In the genomic region with DNA sequence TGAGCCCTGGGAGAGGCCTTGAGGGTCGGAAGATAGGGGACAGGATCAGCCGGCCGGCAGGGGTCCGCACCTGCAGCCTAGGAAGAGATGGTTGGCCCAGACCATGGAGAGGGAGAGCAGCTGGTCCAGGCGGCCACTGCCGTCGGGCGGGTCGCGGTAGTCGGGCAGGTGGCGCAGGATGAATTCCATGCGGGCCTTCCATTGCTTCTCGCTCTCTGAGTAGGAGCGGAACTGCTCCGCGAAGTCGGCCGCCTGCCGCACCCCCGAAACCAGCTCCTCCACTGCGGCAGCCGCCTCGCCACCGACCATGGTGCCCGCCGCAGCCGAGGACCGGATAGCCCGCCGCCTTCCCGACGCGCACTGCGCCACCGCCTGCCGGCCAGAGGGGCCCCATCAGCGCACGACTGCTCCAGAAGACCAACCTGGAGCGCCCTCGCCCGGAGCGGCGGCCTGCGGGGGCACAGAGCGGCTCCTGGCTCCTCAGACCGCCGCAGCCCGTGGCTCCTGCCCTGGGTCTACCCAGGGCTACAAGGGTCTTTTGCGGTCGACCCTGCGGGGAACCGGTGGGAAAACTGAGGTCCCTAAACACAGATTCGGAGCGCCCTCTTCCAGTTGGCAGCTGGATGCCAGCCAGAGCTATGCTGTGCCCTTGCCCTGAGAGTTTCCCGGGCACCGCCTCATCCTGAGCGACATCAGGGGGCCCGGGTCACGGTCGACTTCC, we compare ENCODE assay signal across 8 cellular contexts. TPM values are rescaled to one million over a fixed set of nuclear protein-coding genes. Genes with fewer than 3 reads are reported as not detected.
DNase-seq lines count a peak whose midpoint lies in the region; ATAC-seq and TF ChIP-seq lines count a peak whose summit lies in the region.

A gene with protein sequence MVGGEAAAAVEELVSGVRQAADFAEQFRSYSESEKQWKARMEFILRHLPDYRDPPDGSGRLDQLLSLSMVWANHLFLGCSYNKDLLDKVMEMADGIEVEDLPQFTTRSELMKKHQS (minus strand): TSS at position 336 of the 721 bp plus-strand sequence. CDS start 27 bp downstream, at position 309.

- no peaks in the 10 kb centered on the region for H3K9me3 Mint-ChIP-seq in naive B cell
- no peaks in the 10 kb centered on the region for H3K9me3 Mint-ChIP-seq in stimulated activated memory B cell treated with anti-CD40 and anti-IgM and Interleukin-4, amounts not matched to agents 10 μg/mL and 1 μg/mL and 100 μg/mL, for 72 hours

- no peaks in the 10 kb centered on the region for H3K27me3 Mint-ChIP-seq in naive B cell
- H3K27me3 Mint-ChIP-seq in stimulated activated memory B cell treated with anti-CD40 and anti-IgM and Interleukin-4, amounts not matched to agents 10 μg/mL and 1 μg/mL and 100 μg/mL, for 72 hours = no peaks in the 10 kb centered on the region

- peak within 1 kb of the TSS; percentile 99 for H3K4me2 ChIP-seq in DND-41 (ENCODE audit: insufficient read depth, low read length)

- peaks cover 39% of the 10 kb centered on the region for H3K79me2 ChIP-seq in DND-41 (ENCODE audit: insufficient read depth, low read length)

- H2AFZ ChIP-seq in DND-41 (ENCODE audit: low read depth, low read length) = peak within 1 kb of the TSS; percentile 74

- no peaks in the 10 kb centered on the region for H3K36me3 Mint-ChIP-seq in naive B cell
- no peaks in the 10 kb centered on the region for H3K36me3 Mint-ChIP-seq in stimulated activated memory B cell treated with anti-CD40 and anti-IgM and Interleukin-4, amounts not matched to agents 10 μg/mL and 1 μg/mL and 100 μg/mL, for 72 hours

- intact Hi-C loops in esophagus squamous epithelium (cut with DNase I) = loop anchor here (10.0 kb wide), 1 partner anchor 113 kb away; a partner anchor contains a TSS

- H3K9me3 ChIP-seq in DND-41 (ENCODE audit: insufficient read depth, low read length, severe bottlenecking) = no peaks in the 10 kb centered on the region
- no peaks in the 10 kb centered on the region for H3K9me3 ChIP-seq in Peyer's patch
- no peaks in the 10 kb centered on the region for H3K9me3 ChIP-seq in esophagus squamous epithelium

- ATAC-seq in DND-41 (ENCODE audit: insufficient read depth, low read depth) (peak; percentile 99), GM21717 (IDR thresholded peaks at IDR 0.05; ENCODE audit: unreplicated experiment) (peak; percentile 92), naive B cell (ENCODE audit: low read depth in 2 of 2) (peak; percentile 99)
- ATAC-seq in stimulated activated memory B cell treated with anti-CD40 and anti-IgM and Interleukin-4, amounts not matched to agents 10 μg/mL and 1 μg/mL and 100 μg/mL, for 72 hours = peak; percentile 99

- peak within 1 kb of the TSS; percentile 90 to 96 (median 94) for H3K4me3 Mint-ChIP-seq in naive B cell
- H3K4me3 Mint-ChIP-seq in stimulated activated memory B cell treated with anti-CD40 and anti-IgM and Interleukin-4, amounts not matched to agents 10 μg/mL and 1 μg/mL and 100 μg/mL, for 72 hours = peak within 1 kb of the TSS; percentile 96

- H3K4me3 ChIP-seq in DND-41 (ENCODE audit: low read depth in 1 of 2, low read length in 2 of 2) (peak within 1 kb of the TSS; percentile 83 to 92), Peyer's patch (peak within 1 kb of the TSS; percentile 59 to 84 (median 65)), esophagus squamous epithelium (peak within 1 kb of the TSS; percentile 57 to 94 (median 84))

- DNase-seq in DND-41 (peak; percentile 91), KBM-7 (peak; percentile 86), Peyer's patch (peak; percentile 91 to 96 (median 95)), activated T-helper 1 cell treated with Interleukin-2 at 50 U/mL for 16 hours (ENCODE audit: low read depth) (peak; percentile 86), esophagus squamous epithelium (lab: John Stamatoyannopoulos, UW) (peak; percentile 32), naive B cell (peak; percentile 92)

- peak within 1 kb of the TSS; percentile 94 for H3K9ac ChIP-seq in DND-41 (ENCODE audit: low read depth, low read length)

- TF ChIP-seq POLR2A in Peyer's patch (IDR thresholded peaks at IDR 0.05) = peak; percentile 50 to 79
- TF ChIP-seq POLR2A in esophagus squamous epithelium (IDR thresholded peaks at IDR 0.05) = peak in 2 of 4 donors; percentile 47 to 66

- peak within 1 kb of the TSS; percentile 73 to 93 (median 87) for H3K27ac Mint-ChIP-seq in naive B cell
- H3K27ac Mint-ChIP-seq in stimulated activated memory B cell treated with anti-CD40 and anti-IgM and Interleukin-4, amounts not matched to agents 10 μg/mL and 1 μg/mL and 100 μg/mL, for 72 hours = peak within 1 kb of the TSS; percentile 91

- H3K27ac ChIP-seq in DND-41 (ENCODE audit: low read length) (peak within 1 kb of the TSS; percentile 81), Peyer's patch (peak within 1 kb of the TSS; percentile 71 to 82 (median 76)), esophagus squamous epithelium (peak within 1 kb of the TSS; percentile 80 to 90 (median 85))

- H3K4me1 ChIP-seq in DND-41 (ENCODE audit: insufficient read depth, low read length) = peaks cover 38% of the 10 kb centered on the region
- H3K4me1 ChIP-seq in Peyer's patch = peaks cover 0 to 28% (median 5%) of the 10 kb centered on the region in 4 donors
- H3K4me1 ChIP-seq in esophagus squamous epithelium = peaks cover 5 to 37% (median 20%) of the 10 kb centered on the region in 3 donors

- H3K27me3 ChIP-seq in DND-41 (ENCODE audit: insufficient read depth, low read length, poor library complexity) = no peaks in the 10 kb centered on the region
- H3K27me3 ChIP-seq in Peyer's patch = no peaks in the 10 kb centered on the region
- no peaks in the 10 kb centered on the region for H3K27me3 ChIP-seq in esophagus squamous epithelium

- TF ChIP-seq CTCF in DND-41 (IDR thresholded peaks at IDR 0.05; ENCODE audit: borderline replicate concordance, extremely low read depth, low read length, poor library complexity, severe bottlenecking) (peak; percentile 92), Peyer's patch (IDR thresholded peaks at IDR 0.05) (peak; percentile 71 to 92 (median 86)), esophagus squamous epithelium (IDR thresholded peaks at IDR 0.05) (peak; percentile 70 to 91 (median 79))

- peaks cover 26% of the 10 kb centered on the region for H3K36me3 ChIP-seq in DND-41 (ENCODE audit: insufficient read depth, low read length)
- peaks cover 0 to 7% (median 0%) of the 10 kb centered on the region in 3 donors for H3K36me3 ChIP-seq in Peyer's patch
- peaks cover 0 to 8% (median 0%) of the 10 kb centered on the region in 3 donors for H3K36me3 ChIP-seq in esophagus squamous epithelium

- 0% methylated on average over 1 of the region's 61 CpGs for WGBS in esophagus squamous epithelium, 2 donors

- H4K20me1 ChIP-seq in DND-41 (ENCODE audit: insufficient read depth, low read length) = peaks cover 4% of the 10 kb centered on the region; the same call in 1 of the 2 replicates

- H3K4me1 Mint-ChIP-seq in naive B cell = peaks cover 16 to 39% (median 32%) of the 10 kb centered on the region in 3 donors
- peaks cover 28% of the 10 kb centered on the region for H3K4me1 Mint-ChIP-seq in stimulated activated memory B cell treated with anti-CD40 and anti-IgM and Interleukin-4, amounts not matched to agents 10 μg/mL and 1 μg/mL and 100 μg/mL, for 72 hours

- in situ Hi-C loops in KBM-7 (cut with MboI; ENCODE audit: low pct_unique_long_range_greater_than_20kb, low sequenced_read_pairs) = no loop called here

RNA-seq across cellular contexts. Expression of the gene that starts here (rescaled TPM):
- total RNA-seq in Peyer's patch (10 to 100 TPM; 13.1 to 25.9 (median 21.9) TPM), esophagus squamous epithelium (10 to 100 TPM in 3 of 4 donors, 1 to 10 TPM in 1; 6.9 to 28.3 (median 13.2) TPM)
- 10 to 100 TPM; 32.4 to 55.2 (median 37.0) TPM for polyA plus RNA-seq in naive B cell (ENCODE audit: low read depth in 6 of 6)

Comparison
In these comparisons a context has a peak if more than half of its experiments do, and no peak if none do; other contexts are left out.
1. Peak in every context shown above with its lines: DNase-seq, ATAC-seq, H3K4me3 ChIP-seq and H3K27ac ChIP-seq.
2. DNase-seq: peak in every context shown above with its lines; median percentile 95 in Peyer's patch; 92 in naive B cell; 91 in DND-41; 86 in KBM-7; 86 in activated T-helper 1 cell treated with Interleukin-2 at 50 U/mL for 16 hours; 32 in esophagus squamous epithelium.